Comparison of ENCODE assay signal across 2 cellular contexts in the genomic region with DNA sequence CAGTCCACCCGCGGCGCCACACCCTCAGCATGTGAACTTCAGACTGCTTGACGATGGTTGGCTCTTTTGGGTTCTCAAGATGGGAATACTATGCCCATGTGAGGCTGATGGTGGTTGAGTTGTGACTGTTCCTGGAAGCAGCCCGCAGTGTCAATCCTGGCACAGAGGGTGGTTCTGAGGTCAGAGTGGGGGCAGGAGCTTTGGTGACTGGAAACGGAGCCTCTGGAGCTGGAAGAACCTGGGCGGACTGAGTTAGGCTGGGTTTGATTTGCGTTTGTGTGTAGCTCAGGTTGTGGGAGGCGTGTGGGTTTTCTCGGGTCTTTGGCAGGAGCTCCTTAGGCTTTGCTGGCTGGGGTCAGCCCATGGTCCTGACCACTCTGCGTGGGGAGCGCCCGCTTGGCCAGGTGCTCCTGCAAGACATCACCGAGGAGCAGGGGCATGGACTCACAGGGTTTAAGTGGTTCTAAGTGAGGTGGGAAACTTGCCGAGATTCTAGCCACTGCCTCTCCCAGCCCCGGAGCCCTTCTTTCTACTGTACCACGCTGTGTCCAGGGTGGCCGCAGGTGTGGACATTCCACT.
A peak's percentile ranks its signal among the peaks of the same experiment; 100 is the strongest.
TF ChIP-seq lines count a peak whose summit lies in the region.

No MANE protein-coding gene starts in this region.

TF ChIP-seq in K562, 482 proteins besides CTCF, POLR2A, EP300 and RAD21:
- peak; percentile 18; the same call in 1 of the 2 replicates for TF ChIP-seq POLR2G (IDR thresholded peaks at IDR 0.05; ENCODE audit: low read depth, low read length)
- no peak for TF ChIP-seq HDAC8 (tag; IDR thresholded peaks at IDR 0.05)
TF ChIP-seq in K562: peak in this region for 1.

TF ChIP-seq in HepG2, 621 proteins besides CTCF, POLR2A, EP300 and RAD21:
- peak; percentile 11 for TF ChIP-seq RBM22 (optimal IDR thresholded peaks at IDR 0.05; ENCODE audit: low read length)
- TF ChIP-seq, protein P1, sequence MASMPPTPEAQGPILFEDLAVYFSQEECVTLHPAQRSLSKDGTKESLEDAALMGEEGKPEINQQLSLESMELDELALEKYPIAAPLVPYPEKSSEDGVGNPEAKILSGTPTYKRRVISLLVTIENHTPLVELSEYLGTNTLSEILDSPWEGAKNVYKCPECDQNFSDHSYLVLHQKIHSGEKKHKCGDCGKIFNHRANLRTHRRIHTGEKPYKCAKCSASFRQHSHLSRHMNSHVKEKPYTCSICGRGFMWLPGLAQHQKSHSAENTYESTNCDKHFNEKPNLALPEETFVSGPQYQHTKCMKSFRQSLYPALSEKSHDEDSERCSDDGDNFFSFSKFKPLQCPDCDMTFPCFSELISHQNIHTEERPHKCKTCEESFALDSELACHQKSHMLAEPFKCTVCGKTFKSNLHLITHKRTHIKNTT (CRISPR knock-in tag; IDR thresholded peaks at IDR 0.05): no peak
